In the genomic region with DNA sequence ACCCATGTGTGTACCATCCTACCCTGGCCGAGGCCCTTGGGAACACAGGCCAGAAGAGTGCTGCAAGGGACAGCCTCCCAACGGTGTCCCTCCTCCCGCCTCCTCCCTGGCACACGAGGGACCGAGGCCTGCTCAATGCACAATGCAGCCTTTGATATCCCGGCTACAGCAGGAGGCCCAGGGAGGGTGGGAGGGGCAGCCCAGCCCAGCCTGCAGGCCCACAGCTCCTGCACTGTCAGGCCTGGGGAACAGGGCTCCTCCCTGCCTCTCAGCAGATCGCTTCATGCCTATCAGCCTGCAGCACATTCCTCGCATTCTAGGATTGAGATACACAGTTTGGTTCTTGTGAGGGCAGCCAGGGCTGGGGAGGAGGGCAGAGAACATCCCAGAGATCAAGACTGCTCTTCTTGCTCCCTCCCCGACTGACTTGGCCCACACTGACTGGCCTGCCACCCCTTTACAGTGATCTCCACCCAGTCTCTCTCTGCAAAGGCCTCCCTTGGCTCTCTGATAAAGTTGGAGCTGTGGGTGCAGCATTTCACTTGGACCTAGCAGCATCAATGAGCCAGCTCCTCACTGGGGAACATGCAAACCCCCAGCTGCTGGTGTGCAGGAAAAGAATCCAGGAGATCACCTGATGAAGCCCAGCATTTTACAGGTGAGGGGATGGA, we compare ENCODE assay signal across 2 cellular contexts.
TF ChIP-seq lines count a peak whose summit lies in the region.

A gene (minus strand): TSS at position 46 of the 671 bp plus-strand sequence. CDS start 40 bp downstream, at position 6.

TF ChIP-seq in GM23338, 12 proteins besides CTCF, POLR2A, EP300 and RAD21:
- TF ChIP-seq, protein P1, sequence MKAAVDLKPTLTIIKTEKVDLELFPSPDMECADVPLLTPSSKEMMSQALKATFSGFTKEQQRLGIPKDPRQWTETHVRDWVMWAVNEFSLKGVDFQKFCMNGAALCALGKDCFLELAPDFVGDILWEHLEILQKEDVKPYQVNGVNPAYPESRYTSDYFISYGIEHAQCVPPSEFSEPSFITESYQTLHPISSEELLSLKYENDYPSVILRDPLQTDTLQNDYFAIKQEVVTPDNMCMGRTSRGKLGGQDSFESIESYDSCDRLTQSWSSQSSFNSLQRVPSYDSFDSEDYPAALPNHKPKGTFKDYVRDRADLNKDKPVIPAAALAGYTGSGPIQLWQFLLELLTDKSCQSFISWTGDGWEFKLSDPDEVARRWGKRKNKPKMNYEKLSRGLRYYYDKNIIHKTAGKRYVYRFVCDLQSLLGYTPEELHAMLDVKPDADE (IDR thresholded peaks at IDR 0.05): no peak
- TF ChIP-seq STAT1 (IDR thresholded peaks at IDR 0.05; ENCODE audit: unreplicated experiment) (no peak), JUNB (IDR thresholded peaks at IDR 0.05; ENCODE audit: unreplicated experiment) (no peak), POLR2AphosphoS5 (IDR thresholded peaks at IDR 0.05; ENCODE audit: low read depth) (no peak), CREB1 (CRISPR knock-in tag; IDR thresholded peaks at IDR 0.05; ENCODE audit: low read depth) (no peak)
- TF ChIP-seq, protein P2, sequence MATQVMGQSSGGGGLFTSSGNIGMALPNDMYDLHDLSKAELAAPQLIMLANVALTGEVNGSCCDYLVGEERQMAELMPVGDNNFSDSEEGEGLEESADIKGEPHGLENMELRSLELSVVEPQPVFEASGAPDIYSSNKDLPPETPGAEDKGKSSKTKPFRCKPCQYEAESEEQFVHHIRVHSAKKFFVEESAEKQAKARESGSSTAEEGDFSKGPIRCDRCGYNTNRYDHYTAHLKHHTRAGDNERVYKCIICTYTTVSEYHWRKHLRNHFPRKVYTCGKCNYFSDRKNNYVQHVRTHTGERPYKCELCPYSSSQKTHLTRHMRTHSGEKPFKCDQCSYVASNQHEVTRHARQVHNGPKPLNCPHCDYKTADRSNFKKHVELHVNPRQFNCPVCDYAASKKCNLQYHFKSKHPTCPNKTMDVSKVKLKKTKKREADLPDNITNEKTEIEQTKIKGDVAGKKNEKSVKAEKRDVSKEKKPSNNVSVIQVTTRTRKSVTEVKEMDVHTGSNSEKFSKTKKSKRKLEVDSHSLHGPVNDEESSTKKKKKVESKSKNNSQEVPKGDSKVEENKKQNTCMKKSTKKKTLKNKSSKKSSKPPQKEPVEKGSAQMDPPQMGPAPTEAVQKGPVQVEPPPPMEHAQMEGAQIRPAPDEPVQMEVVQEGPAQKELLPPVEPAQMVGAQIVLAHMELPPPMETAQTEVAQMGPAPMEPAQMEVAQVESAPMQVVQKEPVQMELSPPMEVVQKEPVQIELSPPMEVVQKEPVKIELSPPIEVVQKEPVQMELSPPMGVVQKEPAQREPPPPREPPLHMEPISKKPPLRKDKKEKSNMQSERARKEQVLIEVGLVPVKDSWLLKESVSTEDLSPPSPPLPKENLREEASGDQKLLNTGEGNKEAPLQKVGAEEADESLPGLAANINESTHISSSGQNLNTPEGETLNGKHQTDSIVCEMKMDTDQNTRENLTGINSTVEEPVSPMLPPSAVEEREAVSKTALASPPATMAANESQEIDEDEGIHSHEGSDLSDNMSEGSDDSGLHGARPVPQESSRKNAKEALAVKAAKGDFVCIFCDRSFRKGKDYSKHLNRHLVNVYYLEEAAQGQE (IDR thresholded peaks at IDR 0.05; ENCODE audit: unreplicated experiment): no peak
- TF ChIP-seq, protein P3, sequence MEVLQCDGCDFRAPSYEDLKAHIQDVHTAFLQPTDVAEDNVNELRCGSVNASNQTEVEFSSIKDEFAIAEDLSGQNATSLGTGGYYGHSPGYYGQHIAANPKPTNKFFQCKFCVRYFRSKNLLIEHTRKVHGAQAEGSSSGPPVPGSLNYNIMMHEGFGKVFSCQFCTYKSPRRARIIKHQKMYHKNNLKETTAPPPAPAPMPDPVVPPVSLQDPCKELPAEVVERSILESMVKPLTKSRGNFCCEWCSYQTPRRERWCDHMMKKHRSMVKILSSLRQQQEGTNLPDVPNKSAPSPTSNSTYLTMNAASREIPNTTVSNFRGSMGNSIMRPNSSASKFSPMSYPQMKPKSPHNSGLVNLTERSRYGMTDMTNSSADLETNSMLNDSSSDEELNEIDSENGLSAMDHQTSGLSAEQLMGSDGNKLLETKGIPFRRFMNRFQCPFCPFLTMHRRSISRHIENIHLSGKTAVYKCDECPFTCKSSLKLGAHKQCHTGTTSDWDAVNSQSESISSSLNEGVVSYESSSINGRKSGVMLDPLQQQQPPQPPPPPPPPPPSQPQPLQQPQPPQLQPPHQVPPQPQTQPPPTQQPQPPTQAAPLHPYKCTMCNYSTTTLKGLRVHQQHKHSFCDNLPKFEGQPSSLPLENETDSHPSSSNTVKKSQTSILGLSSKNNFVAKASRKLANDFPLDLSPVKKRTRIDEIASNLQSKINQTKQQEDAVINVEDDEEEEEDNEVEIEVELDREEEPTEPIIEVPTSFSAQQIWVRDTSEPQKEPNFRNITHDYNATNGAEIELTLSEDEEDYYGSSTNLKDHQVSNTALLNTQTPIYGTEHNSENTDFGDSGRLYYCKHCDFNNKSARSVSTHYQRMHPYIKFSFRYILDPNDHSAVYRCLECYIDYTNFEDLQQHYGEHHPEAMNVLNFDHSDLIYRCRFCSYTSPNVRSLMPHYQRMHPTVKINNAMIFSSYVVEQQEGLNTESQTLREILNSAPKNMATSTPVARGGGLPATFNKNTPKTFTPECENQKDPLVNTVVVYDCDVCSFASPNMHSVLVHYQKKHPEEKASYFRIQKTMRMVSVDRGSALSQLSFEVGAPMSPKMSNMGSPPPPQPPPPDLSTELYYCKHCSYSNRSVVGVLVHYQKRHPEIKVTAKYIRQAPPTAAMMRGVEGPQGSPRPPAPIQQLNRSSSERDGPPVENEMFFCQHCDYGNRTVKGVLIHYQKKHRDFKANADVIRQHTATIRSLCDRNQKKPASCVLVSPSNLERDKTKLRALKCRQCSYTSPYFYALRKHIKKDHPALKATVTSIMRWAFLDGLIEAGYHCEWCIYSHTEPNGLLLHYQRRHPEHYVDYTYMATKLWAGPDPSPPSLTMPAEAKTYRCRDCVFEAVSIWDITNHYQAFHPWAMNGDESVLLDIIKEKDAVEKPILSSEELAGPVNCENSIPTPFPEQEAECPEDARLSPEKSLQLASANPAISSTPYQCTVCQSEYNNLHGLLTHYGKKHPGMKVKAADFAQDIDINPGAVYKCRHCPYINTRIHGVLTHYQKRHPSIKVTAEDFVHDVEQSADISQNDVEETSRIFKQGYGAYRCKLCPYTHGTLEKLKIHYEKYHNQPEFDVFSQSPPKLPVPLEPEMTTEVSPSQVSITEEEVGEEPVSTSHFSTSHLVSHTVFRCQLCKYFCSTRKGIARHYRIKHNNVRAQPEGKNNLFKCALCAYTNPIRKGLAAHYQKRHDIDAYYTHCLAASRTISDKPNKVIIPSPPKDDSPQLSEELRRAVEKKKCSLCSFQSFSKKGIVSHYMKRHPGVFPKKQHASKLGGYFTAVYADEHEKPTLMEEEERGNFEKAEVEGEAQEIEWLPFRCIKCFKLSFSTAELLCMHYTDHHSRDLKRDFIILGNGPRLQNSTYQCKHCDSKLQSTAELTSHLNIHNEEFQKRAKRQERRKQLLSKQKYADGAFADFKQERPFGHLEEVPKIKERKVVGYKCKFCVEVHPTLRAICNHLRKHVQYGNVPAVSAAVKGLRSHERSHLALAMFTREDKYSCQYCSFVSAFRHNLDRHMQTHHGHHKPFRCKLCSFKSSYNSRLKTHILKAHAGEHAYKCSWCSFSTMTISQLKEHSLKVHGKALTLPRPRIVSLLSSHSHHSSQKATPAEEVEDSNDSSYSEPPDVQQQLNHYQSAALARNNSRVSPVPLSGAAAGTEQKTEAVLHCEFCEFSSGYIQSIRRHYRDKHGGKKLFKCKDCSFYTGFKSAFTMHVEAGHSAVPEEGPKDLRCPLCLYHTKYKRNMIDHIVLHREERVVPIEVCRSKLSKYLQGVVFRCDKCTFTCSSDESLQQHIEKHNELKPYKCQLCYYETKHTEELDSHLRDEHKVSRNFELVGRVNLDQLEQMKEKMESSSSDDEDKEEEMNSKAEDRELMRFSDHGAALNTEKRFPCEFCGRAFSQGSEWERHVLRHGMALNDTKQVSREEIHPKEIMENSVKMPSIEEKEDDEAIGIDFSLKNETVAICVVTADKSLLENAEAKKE (CRISPR knock-in tag; IDR thresholded peaks at IDR 0.05): 0 out of 2 replicates have a peak, but pooled peaks have one; percentile 23
TF ChIP-seq in GM23338: peak in this region for 1.

TF ChIP-seq in K562, 482 proteins besides CTCF, POLR2A, EP300 and RAD21 (continued from another document):
- TF ChIP-seq, protein P4, sequence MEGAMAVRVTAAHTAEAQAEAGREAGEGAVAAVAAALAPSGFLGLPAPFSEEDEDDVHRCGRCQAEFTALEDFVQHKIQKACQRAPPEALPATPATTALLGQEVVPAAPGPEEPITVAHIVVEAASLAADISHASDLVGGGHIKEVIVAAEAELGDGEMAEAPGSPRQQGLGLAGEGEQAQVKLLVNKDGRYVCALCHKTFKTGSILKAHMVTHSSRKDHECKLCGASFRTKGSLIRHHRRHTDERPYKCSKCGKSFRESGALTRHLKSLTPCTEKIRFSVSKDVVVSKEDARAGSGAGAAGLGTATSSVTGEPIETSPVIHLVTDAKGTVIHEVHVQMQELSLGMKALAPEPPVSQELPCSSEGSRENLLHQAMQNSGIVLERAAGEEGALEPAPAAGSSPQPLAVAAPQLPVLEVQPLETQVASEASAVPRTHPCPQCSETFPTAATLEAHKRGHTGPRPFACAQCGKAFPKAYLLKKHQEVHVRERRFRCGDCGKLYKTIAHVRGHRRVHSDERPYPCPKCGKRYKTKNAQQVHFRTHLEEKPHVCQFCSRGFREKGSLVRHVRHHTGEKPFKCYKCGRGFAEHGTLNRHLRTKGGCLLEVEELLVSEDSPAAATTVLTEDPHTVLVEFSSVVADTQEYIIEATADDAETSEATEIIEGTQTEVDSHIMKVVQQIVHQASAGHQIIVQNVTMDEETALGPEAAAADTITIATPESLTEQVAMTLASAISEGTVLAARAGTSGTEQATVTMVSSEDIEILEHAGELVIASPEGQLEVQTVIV (CRISPR knock-in tag; IDR thresholded peaks at IDR 0.05; ENCODE audit: borderline replicate concordance): no peak
- TF ChIP-seq ZNF384 (IDR thresholded peaks at IDR 0.05; ENCODE audit: low read depth, low read length): no peak
- TF ChIP-seq ETS2 (tag; IDR thresholded peaks at IDR 0.05; ENCODE audit: borderline replicate concordance, poor library complexity, severe bottlenecking): no peak
- TF ChIP-seq, protein P5, sequence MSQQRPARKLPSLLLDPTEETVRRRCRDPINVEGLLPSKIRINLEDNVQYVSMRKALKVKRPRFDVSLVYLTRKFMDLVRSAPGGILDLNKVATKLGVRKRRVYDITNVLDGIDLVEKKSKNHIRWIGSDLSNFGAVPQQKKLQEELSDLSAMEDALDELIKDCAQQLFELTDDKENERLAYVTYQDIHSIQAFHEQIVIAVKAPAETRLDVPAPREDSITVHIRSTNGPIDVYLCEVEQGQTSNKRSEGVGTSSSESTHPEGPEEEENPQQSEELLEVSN (IDR thresholded peaks at IDR 0.05; ENCODE audit: borderline replicate concordance in 1 of 2, extremely low read depth in 1 of 2, insufficient read depth in 1 of 2, insufficient read length in 1 of 2, low read depth in 1 of 2, low read length in 1 of 2, poor library complexity in 1 of 2, severe bottlenecking in 1 of 2): peak in 1 of 2 experiments; percentile 28
- 0 out of 2 replicates have a peak, but pooled peaks have one; percentile 51 for TF ChIP-seq TEAD2 (tag; IDR thresholded peaks at IDR 0.05)
- TF ChIP-seq ZNF696 (CRISPR knock-in tag; conservative IDR thresholded peaks at IDR 0.05): no peak
